In genomic region chr17:78745407-78746088, GRCh38 we compare ENCODE assay signal across 8 cellular contexts. TPM values are rescaled to one million over a fixed set of nuclear protein-coding genes. Genes with fewer than 3 reads are reported as not detected.
DNase-seq lines count a peak whose midpoint lies in the region; ATAC-seq, FAIRE-seq and TF ChIP-seq lines count a peak whose summit lies in the region.

No MANE protein-coding gene starts in this region.

- TF ChIP-seq POLR2A in H54 (IDR thresholded peaks at IDR 0.05; ENCODE audit: low read depth, low read length), result no peak

- H3K27ac Mint-ChIP-seq in T-helper 17 cell, result peak overlapping the region; percentile 98
- H3K27ac Mint-ChIP-seq in naive B cell, result peak overlapping the region; percentile 53 to 97 (median 88)

- no peak for FAIRE-seq in H54 (lab: Jason Lieb, UNC)

- no peaks in the 10 kb centered on the region for H3K9me3 ChIP-seq in T-helper 17 cell (ENCODE audit: control insufficient read depth, low read length, poor library complexity, severe bottlenecking)

- ATAC-seq in T-helper 17 cell (no peak), naive B cell (ENCODE audit: low read depth in 2 of 2) (no peak), HG03442 (IDR thresholded peaks at IDR 0.05; ENCODE audit: unreplicated experiment) (no peak)

- peaks cover 72% of the 10 kb centered on the region for H3K4me1 Mint-ChIP-seq in T-helper 17 cell
- H3K4me1 Mint-ChIP-seq in naive B cell, result peaks cover 73 to 96% (median 79%) of the 10 kb centered on the region in 3 donors

- TF ChIP-seq CTCF in GM12873 (IDR thresholded peaks at IDR 0.05; ENCODE audit: insufficient read depth, low read depth, low read length, missing control alignments), result peak; percentile 38

- H3K36me3 Mint-ChIP-seq in T-helper 17 cell (ENCODE audit: low read depth) (no peaks in the 10 kb centered on the region), naive B cell (no peaks in the 10 kb centered on the region)

- H3K4me3 Mint-ChIP-seq in T-helper 17 cell, result peak overlapping the region; percentile 84
- peak overlapping the region in 7 of 8 donors; percentile 28 to 86 (median 36) for H3K4me3 Mint-ChIP-seq in naive B cell

- peak; percentile 76 to 80 for DNase-seq in AML-193 (lab: John Stamatoyannopoulos, UW)
- peak in 1 of 3 donors; percentile 44 for DNase-seq in T-helper 17 cell
- DNase-seq in dedifferentiated amniotic fluid mesenchymal stem cell (ENCODE audit: extremely low spot score), result peak; percentile 64
- no peak for DNase-seq in naive B cell
- DNase-seq in HuH-7 (ENCODE audit: low spot score), result no peak
- DNase-seq in H54 (ENCODE audit: insufficient read length, low spot score), result no peak

- no peaks in the 10 kb centered on the region for H3K9me3 Mint-ChIP-seq in naive B cell

- H3K27me3 Mint-ChIP-seq in T-helper 17 cell, result no peaks in the 10 kb centered on the region
- H3K27me3 Mint-ChIP-seq in naive B cell, result no peaks in the 10 kb centered on the region

RNA-seq across cellular contexts. Expression of gene CYTH1, which starts 36.5 kb away (rescaled TPM):
- total RNA-seq in T-helper 17 cell, result 100 to 1,000 TPM; 462 to 497 TPM
- 100 to 1,000 TPM; 165 to 235 (median 190) TPM for polyA plus RNA-seq in naive B cell (ENCODE audit: low read depth in 6 of 6)

Comparison
In these comparisons a context has a peak if more than half of its experiments do, and no peak if none do; other contexts are left out.
1. DNase-seq: peak in AML-193 (2 of 2) and dedifferentiated amniotic fluid mesenchymal stem cell (single experiment); none in naive B cell (single experiment), HuH-7 (single experiment) and H54 (single experiment).